ENCODE assay signal across 8 cellular contexts in genomic region chr6:99393698-99394531, GRCh38. TPM values are rescaled to one million over a fixed set of nuclear protein-coding genes. Genes with fewer than 3 reads are reported as not detected.
A peak's percentile ranks its signal among the peaks of the same experiment; 100 is the strongest.
DNase-seq lines count a peak whose midpoint lies in the region; ATAC-seq and TF ChIP-seq lines count a peak whose summit lies in the region.

COQ3 (minus strand) TSS chr6:99394195; CDS start chr6:99394179, 16 bp downstream.

- H3K27ac Mint-ChIP-seq in H9 (peak within 1 kb of the TSS; percentile 99 to 100 (median 99)), glutamatergic neuron (ENCODE audit: unreplicated experiment) (peak within 1 kb of the TSS; percentile 96)
- H3K27ac Mint-ChIP-seq in activated naive CD4-positive, alpha-beta T cell treated with anti-CD3 and anti-CD28 coated beads, Interleukin-2, amount 50 U/mL, for 72 hours = peak within 1 kb of the TSS; percentile 93 to 99

- peak within 1 kb of the TSS; percentile 96 to 97 for H3K4me3 Mint-ChIP-seq in H9
- H3K4me3 Mint-ChIP-seq in glutamatergic neuron (ENCODE audit: unreplicated experiment) = peak within 1 kb of the TSS; percentile 93

- peaks cover 22% of the 10 kb centered on the region for H3F3A ChIP-seq in SK-N-SH (replicated peaks; ENCODE audit: insufficient read depth)

- no peak for TF ChIP-seq RAD21 in SK-N-SH (IDR thresholded peaks at IDR 0.05; ENCODE audit: low read length)

- no peak within 1 kb of the TSS for H2BK15ac ChIP-seq in H9 (ENCODE audit: low read depth, low read length)

- H3K4me1 ChIP-seq in H9 (ENCODE audit: insufficient read depth, low read length) = no peaks in the 10 kb centered on the region
- H3K4me1 ChIP-seq in SK-N-SH (ENCODE audit: control insufficient read depth in 1 of 2, insufficient read depth in 2 of 2, low read depth in 1 of 2, low read length in 1 of 2) = no peaks in the 10 kb centered on the region; a peak in 2 of 4 replicates
- peaks cover 7% of the 10 kb centered on the region for H3K4me1 ChIP-seq in osteoblast (ENCODE audit: insufficient read depth, low read length)
- peaks cover 0 to 5% of the 10 kb centered on the region in 2 donors for H3K4me1 ChIP-seq in thoracic aorta (ENCODE audit: control insufficient read depth in 1 of 2, low read depth in 2 of 2)

- no peaks in the 10 kb centered on the region for H3K79me1 ChIP-seq in H9 (ENCODE audit: insufficient read depth, low read depth, low read length, poor library complexity, severe bottlenecking)

- H2BK20ac ChIP-seq in H9 (ENCODE audit: low read depth, low read length, poor library complexity, severe bottlenecking) = no peak within 1 kb of the TSS

- peaks cover 17 to 19% of the 10 kb centered on the region in 2 experiments for H3K36me3 ChIP-seq in SK-N-SH (replicated peaks in 1 of 2; ENCODE audit: control insufficient read depth in 1 of 2, insufficient read depth in 2 of 2, low read length in 1 of 2)
- peaks cover 7% of the 10 kb centered on the region for H3K36me3 ChIP-seq in osteoblast (ENCODE audit: insufficient read depth, low read length)
- H3K36me3 ChIP-seq in thoracic aorta = no peaks in the 10 kb centered on the region

- H3K4me2 ChIP-seq in H9 (ENCODE audit: insufficient read depth, insufficient read length, low read length) = peak within 1 kb of the TSS; percentile 58
- peak within 1 kb of the TSS; percentile 68 for H3K4me2 ChIP-seq in SK-N-SH
- peak within 1 kb of the TSS; percentile 90 for H3K4me2 ChIP-seq in osteoblast (ENCODE audit: insufficient read depth, low read length)

- no peak within 1 kb of the TSS for H2BK12ac ChIP-seq in H9 (ENCODE audit: insufficient read length, low read depth, low read length)

- H3K14ac ChIP-seq in H9 (ENCODE audit: insufficient read depth, low read length) = peak within 1 kb of the TSS; percentile 86

- H2AFZ ChIP-seq in H9 (ENCODE audit: low read length) (peak within 1 kb of the TSS; percentile 41), SK-N-SH (ENCODE audit: low read depth) (peak within 1 kb of the TSS; percentile 83), osteoblast (ENCODE audit: low read length) (peak within 1 kb of the TSS; percentile 89)

- no peak within 1 kb of the TSS for H2BK120ac ChIP-seq in H9 (ENCODE audit: low read depth, low read length, poor library complexity, severe bottlenecking)

- CTCF ChIA-PET in SK-N-SH (lab: Yijun Ruan, JAX) = interaction anchor here (0.6 to 2.9 kb wide), 12 partner anchors 8 to 168 kb away, joined by 3 to 14 read pairs (median 5); no protein-coding TSS in a partner anchor

- H3K9me3 Mint-ChIP-seq in H9 = no peaks in the 10 kb centered on the region
- H3K9me3 Mint-ChIP-seq in activated naive CD4-positive, alpha-beta T cell treated with anti-CD3 and anti-CD28 coated beads, Interleukin-2, amount 50 U/mL, for 72 hours = no peaks in the 10 kb centered on the region
- H3K9me3 Mint-ChIP-seq in glutamatergic neuron (ENCODE audit: unreplicated experiment) = peaks cover 5% of the 10 kb centered on the region

- H3K23me2 ChIP-seq in H9 (ENCODE audit: insufficient read length, low read depth, low read length, poor library complexity, severe bottlenecking) = no peaks in the 10 kb centered on the region

- no peak within 1 kb of the TSS for H3K4ac ChIP-seq in H9 (ENCODE audit: low read depth, low read length)

- H4K91ac ChIP-seq in H9 (ENCODE audit: insufficient read length, low read depth, low read length) = no peak within 1 kb of the TSS

- peak within 1 kb of the TSS; percentile 91 for H3K18ac ChIP-seq in H9 (ENCODE audit: insufficient read length, low read depth, low read length)

- no peaks in the 10 kb centered on the region for H3K79me2 ChIP-seq in H9 (ENCODE audit: insufficient read depth, low read length)
- H3K79me2 ChIP-seq in SK-N-SH (ENCODE audit: insufficient read depth) = no peaks in the 10 kb centered on the region; the same call in 1 of the 2 replicates
- H3K79me2 ChIP-seq in osteoblast (ENCODE audit: insufficient read depth, low read length) = no peaks in the 10 kb centered on the region

- peak; percentile 36 for DNase-seq in GF-D8 (lab: John Stamatoyannopoulos, UW)
- DNase-seq in H9 = peak; percentile 94
- peak; percentile 68 for DNase-seq in M059J (ENCODE audit: low read depth)
- peak; percentile 92 for DNase-seq in SK-N-SH
- peak; percentile 75 to 85 for DNase-seq in activated naive CD4-positive, alpha-beta T cell treated with anti-CD3 and anti-CD28 coated beads, Interleukin-2, amount 50 U/mL, for 72 hours (ENCODE audit: low spot score in 2 of 2)
- peak; percentile 96 for DNase-seq in glutamatergic neuron
- peak; percentile 91 for DNase-seq in osteoblast (ENCODE audit: insufficient read length, low spot score, missing footprints)
- peak; percentile 7 for DNase-seq in thoracic aorta (ENCODE audit: low spot score)

- peaks cover 0 to 13% (median 0%) of the 10 kb centered on the region in 3 experiments; a peak in 3 of 7 replicates for H3K36me3 Mint-ChIP-seq in H9 (ENCODE audit: insufficient read depth in 1 of 3, low read depth in 3 of 3)
- no peaks in the 10 kb centered on the region for H3K36me3 Mint-ChIP-seq in activated naive CD4-positive, alpha-beta T cell treated with anti-CD3 and anti-CD28 coated beads, Interleukin-2, amount 50 U/mL, for 72 hours
- no peaks in the 10 kb centered on the region for H3K36me3 Mint-ChIP-seq in glutamatergic neuron (ENCODE audit: unreplicated experiment)

- no peak within 1 kb of the TSS for H2AK5ac ChIP-seq in H9 (ENCODE audit: insufficient read length, low read length)

- no peak within 1 kb of the TSS for H4K8ac ChIP-seq in H9 (replicated peaks; ENCODE audit: insufficient read length, low read depth, low read length)

- H3T11ph ChIP-seq in H9 (ENCODE audit: low read length) = no peak within 1 kb of the TSS

- H3K9me3 ChIP-seq in H9 (ENCODE audit: control insufficient read depth, low read depth, low read length) = no peaks in the 10 kb centered on the region
- no peaks in the 10 kb centered on the region for H3K9me3 ChIP-seq in SK-N-SH
- H3K9me3 ChIP-seq in osteoblast (ENCODE audit: low read depth, low read length) = no peaks in the 10 kb centered on the region
- H3K9me3 ChIP-seq in thoracic aorta = no peaks in the 10 kb centered on the region

- H3K23ac ChIP-seq in H9 (ENCODE audit: insufficient read length, low read depth, low read length) = no peak within 1 kb of the TSS

- TF ChIP-seq CTCF in H9 (conservative IDR thresholded peaks at IDR 0.05) (no peak), SK-N-SH (IDR thresholded peaks at IDR 0.05) (no peak), glutamatergic neuron (IDR thresholded peaks at IDR 0.05; ENCODE audit: partially characterized antibody, unreplicated experiment) (no peak), osteoblast (IDR thresholded peaks at IDR 0.05; ENCODE audit: extremely low read depth, low read depth, low read length) (no peak), thoracic aorta (IDR thresholded peaks at IDR 0.05) (no peak)

- no CpG with 5 or more reads among the region's 56 CpGs for WGBS in H9 (ENCODE audit: extremely low coverage, insufficient read length, low lambda C conversion rate)
- 11% methylated on average over 36 of the region's 56 CpGs for WGBS in SK-N-SH (ENCODE audit: low lambda C conversion rate)

- H2BK5ac ChIP-seq in H9 (ENCODE audit: insufficient read length, low read length) = no peak within 1 kb of the TSS

- peak; percentile 86 to 95 for ATAC-seq in activated naive CD4-positive, alpha-beta T cell treated with anti-CD3 and anti-CD28 coated beads, Interleukin-2, amount 50 U/mL, for 72 hours
- peak; percentile 23 for ATAC-seq in thoracic aorta (ENCODE audit: insufficient number of reproducible peaks, low FRiP score, low read depth)

- H3K27ac ChIP-seq in H9 (ENCODE audit: insufficient read length, low read depth, low read length) (peak within 1 kb of the TSS; percentile 47), SK-N-SH (ENCODE audit: low read depth in 2 of 2, low read length in 1 of 2) (peak within 1 kb of the TSS; percentile 76 to 95), osteoblast (ENCODE audit: low read depth, low read length) (peak within 1 kb of the TSS; percentile 81), thoracic aorta (peak within 1 kb of the TSS; percentile 68 to 73)

- no peaks in the 10 kb centered on the region for H3K9me2 ChIP-seq in SK-N-SH

- no peak for TF ChIP-seq EP300 in SK-N-SH (IDR thresholded peaks at IDR 0.05; ENCODE audit: borderline replicate concordance in 1 of 2, low read depth in 1 of 2, low read length in 1 of 2)

- H4K20me1 ChIP-seq in H9 (ENCODE audit: control insufficient read depth, insufficient read depth, insufficient read length) = no peaks in the 10 kb centered on the region
- H4K20me1 ChIP-seq in SK-N-SH (ENCODE audit: insufficient read depth) = no peaks in the 10 kb centered on the region
- H4K20me1 ChIP-seq in osteoblast (ENCODE audit: insufficient read depth, low read length) = no peaks in the 10 kb centered on the region

- H3K27me3 ChIP-seq in H9 (ENCODE audit: insufficient read depth, low read length) (no peaks in the 10 kb centered on the region), SK-N-SH (ENCODE audit: insufficient read depth) (no peaks in the 10 kb centered on the region), osteoblast (ENCODE audit: insufficient read depth, low read length) (no peaks in the 10 kb centered on the region), thoracic aorta (replicated peaks; ENCODE audit: insufficient read depth) (no peaks in the 10 kb centered on the region)

- POLR2A ChIA-PET in SK-N-SH (lab: Yijun Ruan, JAX) = interaction anchor here (0.6 to 2.3 kb wide), 15 partner anchors 9 to 175 kb away, joined by 3 to 15 read pairs (median 4); partner anchors contain the start of genes CCNC, FAXC and PNISR

- H4K5ac ChIP-seq in H9 (ENCODE audit: insufficient read length, low read depth, low read length) = no peak within 1 kb of the TSS

- peaks cover 0 to 5% of the 10 kb centered on the region in 2 experiments for H3K4me1 Mint-ChIP-seq in H9
- H3K4me1 Mint-ChIP-seq in glutamatergic neuron (ENCODE audit: low read depth, unreplicated experiment) = peaks cover 3% of the 10 kb centered on the region

- H3K9ac ChIP-seq in H9 (ENCODE audit: extremely low read depth, insufficient read length, low read length) = peak within 1 kb of the TSS; percentile 93
- peak within 1 kb of the TSS; percentile 76 for H3K9ac ChIP-seq in SK-N-SH

- H3K4me3 ChIP-seq in SK-N-SH (ENCODE audit: low read depth in 2 of 2, low read length in 1 of 2) (peak within 1 kb of the TSS; percentile 68 to 74), osteoblast (ENCODE audit: insufficient read depth, low read length) (peak within 1 kb of the TSS; percentile 84), thoracic aorta (peak within 1 kb of the TSS; percentile 92)

- H3K27me3 Mint-ChIP-seq in H9 (ENCODE audit: low read depth) = peaks cover 2% of the 10 kb centered on the region
- peaks cover 2% of the 10 kb centered on the region for H3K27me3 Mint-ChIP-seq in glutamatergic neuron (ENCODE audit: unreplicated experiment)

- no peak within 1 kb of the TSS for H3K56ac ChIP-seq in H9 (ENCODE audit: insufficient read length, low read depth, low read length)

RNA-seq across cellular contexts. Expression of gene COQ3, which starts in this region (rescaled TPM):
- total RNA-seq in H9 (2021) = 10.6 and 10.9 TPM in 2 replicates
- 7.6 and 14.9 TPM in 2 replicates for total RNA-seq in M059J (2014; rRNA removed; shearing (Covaris generic))
- 6.4 and 8.0 TPM in 2 replicates for polyA plus RNA-seq in SK-N-SH (2012; rRNA removed)
- polyA plus RNA-seq in SK-N-SH (2012; cell fraction: cytosol; rRNA removed) = 8.2 and 10.0 TPM in 2 replicates
- 6.8 and 8.1 TPM in 2 replicates for polyA plus RNA-seq in SK-N-SH (2012; cell fraction: nucleus; rRNA removed)
- 10 to 100 TPM in 1 of 2 donors, 1 to 10 TPM in 1; 3.0 to 14.1 TPM for total RNA-seq in activated naive CD4-positive, alpha-beta T cell treated with anti-CD3 and anti-CD28 coated beads, Interleukin-2, amount 50 U/mL, for 72 hours
- total RNA-seq in glutamatergic neuron (ENCODE audit: unreplicated experiment) = 3.8 TPM
- 2.5 and 3.5 TPM in 2 replicates for total RNA-seq in osteoblast
- 1 to 10 TPM in 1 of 2 donors, under 1 TPM in 1; 0.95 to 2.0 TPM for total RNA-seq in thoracic aorta

Comparison
In these comparisons a context has a peak if more than half of its experiments do, and no peak if none do; other contexts are left out.
1. Peak in every context shown above with its lines: DNase-seq, ATAC-seq, H3K4me3 ChIP-seq and H3K27ac ChIP-seq.
2. DNase-seq: peak in every context shown above with its lines; median percentile 96 in glutamatergic neuron; 94 in H9; 92 in SK-N-SH; 91 in osteoblast; 80 in activated naive CD4-positive, alpha-beta T cell treated with anti-CD3 and anti-CD28 coated beads, Interleukin-2, amount 50 U/mL, for 72 hours; 68 in M059J; 36 in GF-D8; 7 in thoracic aorta.